In genomic region chr1:70537788-70538187, GRCh38 we compare ENCODE assay signal across 11 cellular contexts.
"Had no signal": no experiment of that assay in that cellular context is flagged by ENCODE, and none has a peak within 500 bp of the region (broad histone marks: within the 10 kb centered on the region; RNA-seq: fewer than 3 reads in every experiment).

No MANE protein-coding gene starts in this region.

- H3K9ac ChIP-seq: GM23248 had no signal

- H3K36me3 ChIP-seq: HAP-1 had no signal

- ATAC-seq: GM23338, HCT116 had no signal

- H3K27ac ChIP-seq: GM23248 had no signal

- FAIRE-seq: H1, H54 had no signal

- H3K9me3 ChIP-seq: HAP-1 had no signal

- H3K4me3 ChIP-seq: GM23248, GM23338, HAP-1 had no signal

- DNase-seq: GM23248, GOT3, H7, H9, HCEC 1CT, HFFc6 had no signal

- H2AFZ ChIP-seq: GM23248, GM23338 had no signal

- H3K4me2 ChIP-seq: GM23338 had no signal
